Comparison of ENCODE assay signal across 1 cellular context in genomic region chr1:94050675-94051074, GRCh38.
TF ChIP-seq lines count a peak whose summit lies in the region.

No MANE protein-coding gene starts in this region.

TF ChIP-seq in GM23338, 12 proteins besides CTCF, POLR2A, EP300 and RAD21:
- no peak for TF ChIP-seq CREB1 (CRISPR knock-in tag; IDR thresholded peaks at IDR 0.05; ENCODE audit: low read depth)
- TF ChIP-seq REST (IDR thresholded peaks at IDR 0.05; ENCODE audit: unreplicated experiment), result no peak
- no peak for TF ChIP-seq STAT1 (IDR thresholded peaks at IDR 0.05; ENCODE audit: unreplicated experiment)
- TF ChIP-seq EZH2 (IDR thresholded peaks at IDR 0.05; ENCODE audit: low read depth, unreplicated experiment), result no peak
- no peak for TF ChIP-seq POLR2AphosphoS5 (IDR thresholded peaks at IDR 0.05; ENCODE audit: low read depth)
- TF ChIP-seq, protein P1, sequence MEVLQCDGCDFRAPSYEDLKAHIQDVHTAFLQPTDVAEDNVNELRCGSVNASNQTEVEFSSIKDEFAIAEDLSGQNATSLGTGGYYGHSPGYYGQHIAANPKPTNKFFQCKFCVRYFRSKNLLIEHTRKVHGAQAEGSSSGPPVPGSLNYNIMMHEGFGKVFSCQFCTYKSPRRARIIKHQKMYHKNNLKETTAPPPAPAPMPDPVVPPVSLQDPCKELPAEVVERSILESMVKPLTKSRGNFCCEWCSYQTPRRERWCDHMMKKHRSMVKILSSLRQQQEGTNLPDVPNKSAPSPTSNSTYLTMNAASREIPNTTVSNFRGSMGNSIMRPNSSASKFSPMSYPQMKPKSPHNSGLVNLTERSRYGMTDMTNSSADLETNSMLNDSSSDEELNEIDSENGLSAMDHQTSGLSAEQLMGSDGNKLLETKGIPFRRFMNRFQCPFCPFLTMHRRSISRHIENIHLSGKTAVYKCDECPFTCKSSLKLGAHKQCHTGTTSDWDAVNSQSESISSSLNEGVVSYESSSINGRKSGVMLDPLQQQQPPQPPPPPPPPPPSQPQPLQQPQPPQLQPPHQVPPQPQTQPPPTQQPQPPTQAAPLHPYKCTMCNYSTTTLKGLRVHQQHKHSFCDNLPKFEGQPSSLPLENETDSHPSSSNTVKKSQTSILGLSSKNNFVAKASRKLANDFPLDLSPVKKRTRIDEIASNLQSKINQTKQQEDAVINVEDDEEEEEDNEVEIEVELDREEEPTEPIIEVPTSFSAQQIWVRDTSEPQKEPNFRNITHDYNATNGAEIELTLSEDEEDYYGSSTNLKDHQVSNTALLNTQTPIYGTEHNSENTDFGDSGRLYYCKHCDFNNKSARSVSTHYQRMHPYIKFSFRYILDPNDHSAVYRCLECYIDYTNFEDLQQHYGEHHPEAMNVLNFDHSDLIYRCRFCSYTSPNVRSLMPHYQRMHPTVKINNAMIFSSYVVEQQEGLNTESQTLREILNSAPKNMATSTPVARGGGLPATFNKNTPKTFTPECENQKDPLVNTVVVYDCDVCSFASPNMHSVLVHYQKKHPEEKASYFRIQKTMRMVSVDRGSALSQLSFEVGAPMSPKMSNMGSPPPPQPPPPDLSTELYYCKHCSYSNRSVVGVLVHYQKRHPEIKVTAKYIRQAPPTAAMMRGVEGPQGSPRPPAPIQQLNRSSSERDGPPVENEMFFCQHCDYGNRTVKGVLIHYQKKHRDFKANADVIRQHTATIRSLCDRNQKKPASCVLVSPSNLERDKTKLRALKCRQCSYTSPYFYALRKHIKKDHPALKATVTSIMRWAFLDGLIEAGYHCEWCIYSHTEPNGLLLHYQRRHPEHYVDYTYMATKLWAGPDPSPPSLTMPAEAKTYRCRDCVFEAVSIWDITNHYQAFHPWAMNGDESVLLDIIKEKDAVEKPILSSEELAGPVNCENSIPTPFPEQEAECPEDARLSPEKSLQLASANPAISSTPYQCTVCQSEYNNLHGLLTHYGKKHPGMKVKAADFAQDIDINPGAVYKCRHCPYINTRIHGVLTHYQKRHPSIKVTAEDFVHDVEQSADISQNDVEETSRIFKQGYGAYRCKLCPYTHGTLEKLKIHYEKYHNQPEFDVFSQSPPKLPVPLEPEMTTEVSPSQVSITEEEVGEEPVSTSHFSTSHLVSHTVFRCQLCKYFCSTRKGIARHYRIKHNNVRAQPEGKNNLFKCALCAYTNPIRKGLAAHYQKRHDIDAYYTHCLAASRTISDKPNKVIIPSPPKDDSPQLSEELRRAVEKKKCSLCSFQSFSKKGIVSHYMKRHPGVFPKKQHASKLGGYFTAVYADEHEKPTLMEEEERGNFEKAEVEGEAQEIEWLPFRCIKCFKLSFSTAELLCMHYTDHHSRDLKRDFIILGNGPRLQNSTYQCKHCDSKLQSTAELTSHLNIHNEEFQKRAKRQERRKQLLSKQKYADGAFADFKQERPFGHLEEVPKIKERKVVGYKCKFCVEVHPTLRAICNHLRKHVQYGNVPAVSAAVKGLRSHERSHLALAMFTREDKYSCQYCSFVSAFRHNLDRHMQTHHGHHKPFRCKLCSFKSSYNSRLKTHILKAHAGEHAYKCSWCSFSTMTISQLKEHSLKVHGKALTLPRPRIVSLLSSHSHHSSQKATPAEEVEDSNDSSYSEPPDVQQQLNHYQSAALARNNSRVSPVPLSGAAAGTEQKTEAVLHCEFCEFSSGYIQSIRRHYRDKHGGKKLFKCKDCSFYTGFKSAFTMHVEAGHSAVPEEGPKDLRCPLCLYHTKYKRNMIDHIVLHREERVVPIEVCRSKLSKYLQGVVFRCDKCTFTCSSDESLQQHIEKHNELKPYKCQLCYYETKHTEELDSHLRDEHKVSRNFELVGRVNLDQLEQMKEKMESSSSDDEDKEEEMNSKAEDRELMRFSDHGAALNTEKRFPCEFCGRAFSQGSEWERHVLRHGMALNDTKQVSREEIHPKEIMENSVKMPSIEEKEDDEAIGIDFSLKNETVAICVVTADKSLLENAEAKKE (CRISPR knock-in tag; IDR thresholded peaks at IDR 0.05), result no peak
- TF ChIP-seq NANOG (IDR thresholded peaks at IDR 0.05; ENCODE audit: borderline replicate concordance), result no peak
- TF ChIP-seq ZNF331 (CRISPR knock-in tag; IDR thresholded peaks at IDR 0.05; ENCODE audit: low read depth), result no peak
- TF ChIP-seq ZNF114 (CRISPR knock-in tag; IDR thresholded peaks at IDR 0.05), result no peak
- TF ChIP-seq JUNB (IDR thresholded peaks at IDR 0.05; ENCODE audit: unreplicated experiment), result no peak
- TF ChIP-seq EZH2phosphoT487 (IDR thresholded peaks at IDR 0.05; ENCODE audit: unreplicated experiment), result no peak
- TF ChIP-seq, protein P2, sequence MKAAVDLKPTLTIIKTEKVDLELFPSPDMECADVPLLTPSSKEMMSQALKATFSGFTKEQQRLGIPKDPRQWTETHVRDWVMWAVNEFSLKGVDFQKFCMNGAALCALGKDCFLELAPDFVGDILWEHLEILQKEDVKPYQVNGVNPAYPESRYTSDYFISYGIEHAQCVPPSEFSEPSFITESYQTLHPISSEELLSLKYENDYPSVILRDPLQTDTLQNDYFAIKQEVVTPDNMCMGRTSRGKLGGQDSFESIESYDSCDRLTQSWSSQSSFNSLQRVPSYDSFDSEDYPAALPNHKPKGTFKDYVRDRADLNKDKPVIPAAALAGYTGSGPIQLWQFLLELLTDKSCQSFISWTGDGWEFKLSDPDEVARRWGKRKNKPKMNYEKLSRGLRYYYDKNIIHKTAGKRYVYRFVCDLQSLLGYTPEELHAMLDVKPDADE (IDR thresholded peaks at IDR 0.05), result no peak
